In genomic region chr1:201904579-201904978, GRCh38 we compare ENCODE assay signal across 11 cellular contexts. TPM values are rescaled to one million over a fixed set of nuclear protein-coding genes. Genes with fewer than 3 reads are reported as not detected.
DNase-seq lines count a peak whose midpoint lies in the region; FAIRE-seq and TF ChIP-seq lines count a peak whose summit lies in the region.
"Had no signal": no experiment of that assay in that cellular context is flagged by ENCODE, and none has a peak within 500 bp of the region (broad histone marks: within the 10 kb centered on the region; RNA-seq: fewer than 3 reads in every experiment).

No MANE protein-coding gene starts in this region.

- H3K9ac ChIP-seq in skeletal muscle tissue (ENCODE audit: low read depth in 1 of 3, low read length in 3 of 3) = peak overlapping the region in 1 of 3 donors; percentile 1

- peak overlapping the region; percentile 87 to 97 for H3K27ac ChIP-seq in coronary artery
- H3K27ac ChIP-seq in skeletal muscle tissue (ENCODE audit: low read depth, low read length) = peak overlapping the region; percentile 81

- H3K9me3 ChIP-seq in skeletal muscle tissue (ENCODE audit: control insufficient read depth in 3 of 3, low read length in 3 of 3) = no peaks in the 10 kb centered on the region

- no peak for TF ChIP-seq CTCF in coronary artery (IDR thresholded peaks at IDR 0.05)

- peaks cover 4 to 11% (median 5%) of the 10 kb centered on the region in 3 donors for H3K36me3 ChIP-seq in skeletal muscle tissue (ENCODE audit: control insufficient read depth in 3 of 3, insufficient read depth in 3 of 3, low read length in 3 of 3)

- DNase-seq in HCEC 1CT (peak; percentile 95), coronary artery (ENCODE audit: low spot score) (no peak), islet precursor cell (peak; percentile 91), retina (no peak), frontal cortex (ENCODE audit: low spot score in 2 of 2) (no peak), SW 1271 (lab: John Stamatoyannopoulos, UW) (no peak), middle frontal gyrus (ENCODE audit: extremely low spot score, low spot score) (no peak)
- DNase-seq: activated naive CD4-positive, alpha-beta T cell treated with anti-CD3 and anti-CD28 coated beads for 36 hours; NCI-H2081 had no signal

- no peaks in the 10 kb centered on the region for H3K27me3 ChIP-seq in skeletal muscle tissue (ENCODE audit: control insufficient read depth in 3 of 3, insufficient read depth in 3 of 3, low read length in 3 of 3)

- no peak for FAIRE-seq in frontal cortex (lab: Jason Lieb, UNC)

- H3K4me1 ChIP-seq in skeletal muscle tissue (ENCODE audit: control insufficient read depth in 3 of 3, insufficient read depth in 3 of 3, low read length in 3 of 3) = peaks cover 55 to 81% (median 70%) of the 10 kb centered on the region in 3 donors

- H3K4me3 ChIP-seq in coronary artery (peak overlapping the region; percentile 31), skeletal muscle tissue (ENCODE audit: low read length in 3 of 3) (no peak overlapping the region)

RNA-seq across cellular contexts. Expression of gene SHISA4, which starts 15.9 kb away (rescaled TPM):
- total RNA-seq in skeletal muscle tissue = 50.1 TPM
- 22.4 TPM for total RNA-seq in frontal cortex

RNA-seq across cellular contexts. Expression of gene LMOD1, which starts 41.8 kb away (rescaled TPM):
- total RNA-seq in skeletal muscle tissue (15.1 TPM), frontal cortex (0.41 TPM)
- total RNA-seq: activated naive CD4-positive, alpha-beta T cell treated with anti-CD3 and anti-CD28 coated beads for 36 hours; T-helper 1 cell treated with Interleukin-12 subunit alpha and Interleukin-12 subunit beta and Interleukin-4 antibody, amounts not matched to agents 30 ng/mL and 1 ng/mL, for 36 hours had no signal

RNA-seq across cellular contexts. Expression of gene TIMM17A, which starts 50.7 kb away (rescaled TPM):
- total RNA-seq in skeletal muscle tissue = 25.1 TPM
- total RNA-seq in frontal cortex = 56.3 TPM

Comparison
In these comparisons a context has a peak if more than half of its experiments do, and no peak if none do; other contexts are left out.
1. DNase-seq: peak in HCEC 1CT (single experiment) and islet precursor cell (single experiment); none in coronary artery (single experiment), retina (single experiment), frontal cortex (0 of 2), SW 1271 (0 of 2) and middle frontal gyrus (single experiment).
2. RNA of gene LMOD1, which starts 41.8 kb away (total RNA-seq): 15.1 TPM in skeletal muscle tissue (single experiment); 0.41 TPM in frontal cortex (single experiment); every median in the first group is over 10 times any median in the second.